Comparison of ENCODE assay signal across 25 cellular contexts in the genomic region with DNA sequence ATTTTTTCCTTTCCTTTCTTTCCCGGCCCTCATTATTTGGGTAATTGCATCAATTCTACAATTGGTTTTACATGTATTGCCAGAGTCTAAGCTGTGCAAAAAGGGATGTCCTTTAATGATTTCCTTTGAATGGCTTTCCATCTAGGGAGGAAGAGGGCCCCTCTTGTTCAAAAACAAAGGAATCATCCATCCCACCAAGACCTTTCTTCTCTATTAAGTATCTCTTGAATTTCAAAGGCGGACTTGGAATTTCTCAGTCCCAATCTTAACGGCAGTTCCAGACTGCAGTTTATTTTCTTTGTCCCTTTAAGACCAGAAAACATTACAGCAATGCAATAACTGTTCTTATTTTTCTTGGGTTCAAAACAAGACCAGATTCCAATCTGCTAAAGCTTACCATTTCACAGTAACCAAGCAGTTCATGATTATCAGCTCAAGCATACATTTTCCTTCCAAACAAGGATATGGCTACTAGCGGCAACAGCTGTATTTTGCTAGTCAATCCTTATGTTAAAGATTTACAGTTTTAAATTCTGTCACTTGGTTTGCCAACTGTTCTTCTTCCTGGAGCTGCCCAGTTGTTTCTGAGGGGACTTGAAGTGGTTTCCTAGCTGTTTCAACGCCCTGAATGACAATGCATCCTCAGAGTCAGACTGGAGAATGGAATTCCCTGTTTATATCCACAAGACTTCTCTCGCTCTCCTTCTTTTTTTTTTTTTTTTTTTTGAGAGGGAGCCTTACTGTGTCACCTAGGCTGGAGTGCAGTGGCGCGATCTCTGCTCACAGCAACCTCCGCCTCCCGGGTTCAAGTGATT.
DNase-seq lines count a peak whose midpoint lies in the region; ATAC-seq, FAIRE-seq and TF ChIP-seq lines count a peak whose summit lies in the region.
"Had no signal": no experiment of that assay in that cellular context is flagged by ENCODE, and none has a peak within 500 bp of the region (broad histone marks: within the 10 kb centered on the region; RNA-seq: fewer than 3 reads in every experiment).

No MANE protein-coding gene starts in this region.

- TF ChIP-seq CTCF in choroid plexus epithelial cell (conservative IDR thresholded peaks at IDR 0.05; ENCODE audit: low read depth, low read length), result no peak
- no peak for TF ChIP-seq CTCF in thoracic aorta (IDR thresholded peaks at IDR 0.05)

- no peaks in the 10 kb centered on the region for H3K9me3 ChIP-seq in HUES64 (ENCODE audit: insufficient read depth, low read depth, low read length)
- no peaks in the 10 kb centered on the region for H3K9me3 ChIP-seq in thoracic aorta
- H3K9me3 ChIP-seq: psoas muscle, testis had no signal

- H4K5ac ChIP-seq in mesendoderm (ENCODE audit: low read length), result peak overlapping the region; percentile 68

- 51% methylated on average over 8 of the region's 10 CpGs for WGBS in HUES64
- no CpG with 5 or more reads among the region's 10 CpGs for WGBS in mesendoderm (ENCODE audit: extremely low coverage, insufficient coverage, low lambda C conversion rate)

- H3K27ac ChIP-seq in HUES64 (ENCODE audit: low read depth, low read length) (peak overlapping the region; percentile 82), mesendoderm (ENCODE audit: low read depth, low read length) (no peak overlapping the region), thoracic aorta (peak overlapping the region; percentile 58 to 62)
- H3K27ac ChIP-seq: psoas muscle, RWPE1, testis had no signal

- H2BK5ac ChIP-seq in mesendoderm (ENCODE audit: low read length), result no peak overlapping the region

- H2BK15ac ChIP-seq in mesendoderm (replicated peaks; ENCODE audit: low read depth), result no peak overlapping the region

- no peak overlapping the region for H3K56ac ChIP-seq in mesendoderm (ENCODE audit: low read length)

- H3K4me1 ChIP-seq in HUES64 (ENCODE audit: insufficient read depth, low read length), result peaks cover 34% of the 10 kb centered on the region
- H3K4me1 ChIP-seq in mesendoderm (ENCODE audit: control insufficient read depth, low read depth, low read length), result peaks cover 8% of the 10 kb centered on the region
- peaks cover 9 to 17% of the 10 kb centered on the region in 2 donors for H3K4me1 ChIP-seq in thoracic aorta (ENCODE audit: control insufficient read depth in 1 of 2, low read depth in 2 of 2)
- H3K4me1 ChIP-seq: psoas muscle, testis had no signal

- H2AK5ac ChIP-seq in mesendoderm (ENCODE audit: low read length), result no peak overlapping the region

- peak; percentile 22 for ATAC-seq in thoracic aorta (ENCODE audit: insufficient number of reproducible peaks, low FRiP score, low read depth)
- ATAC-seq in SK-N-SH treated with all-trans-retinoic acid at 6 μM for 48 hours, result no peak
- ATAC-seq: CD8-positive, alpha-beta T cell; naive thymus-derived CD4-positive, alpha-beta T cell; psoas muscle had no signal

- no peak overlapping the region for H2BK120ac ChIP-seq in mesendoderm (ENCODE audit: low read depth, low read length)

- no peak overlapping the region for H4K8ac ChIP-seq in mesendoderm (ENCODE audit: low read depth, low read length)

- peak overlapping the region; percentile 7; the same call in 1 of the 2 replicates for H3K4me3 ChIP-seq in HUES64 (ENCODE audit: low read length)
- no peak overlapping the region for H3K4me3 ChIP-seq in choroid plexus epithelial cell (ENCODE audit: low read depth, low read length)
- no peak overlapping the region for H3K4me3 ChIP-seq in mesendoderm (ENCODE audit: low read length)
- peak overlapping the region; percentile 69 for H3K4me3 ChIP-seq in thoracic aorta
- H3K4me3 ChIP-seq: lung, psoas muscle, testis had no signal

- no peak overlapping the region for H3K23ac ChIP-seq in mesendoderm (ENCODE audit: low read length)

- no peak overlapping the region for H3K18ac ChIP-seq in mesendoderm (ENCODE audit: low read length)

- H3K4ac ChIP-seq in mesendoderm (ENCODE audit: low read depth, low read length), result no peak overlapping the region

- no peak overlapping the region for H3K4me2 ChIP-seq in mesendoderm (ENCODE audit: low read length)

- no peak for FAIRE-seq in urothelium cell line (lab: Jason Lieb, UNC)
- FAIRE-seq: keratinocyte had no signal

- peak overlapping the region; percentile 69 for H3K9ac ChIP-seq in HUES64 (ENCODE audit: low read depth, low read length)
- H3K9ac ChIP-seq in mesendoderm (ENCODE audit: low read length), result no peak overlapping the region

- no peaks in the 10 kb centered on the region for H3K27me3 ChIP-seq in HUES64 (ENCODE audit: insufficient read depth, low read length)
- H3K27me3 ChIP-seq in mesendoderm (ENCODE audit: insufficient read depth, low read length, poor library complexity), result no peaks in the 10 kb centered on the region
- no peaks in the 10 kb centered on the region for H3K27me3 ChIP-seq in thoracic aorta (replicated peaks; ENCODE audit: insufficient read depth)
- H3K27me3 ChIP-seq: testis had no signal

- H3K79me1 ChIP-seq in mesendoderm (ENCODE audit: low read length), result no peaks in the 10 kb centered on the region

- no peaks in the 10 kb centered on the region for H3K79me2 ChIP-seq in mesendoderm (ENCODE audit: control insufficient read depth, insufficient read depth, low read length)

- H3K36me3 ChIP-seq in HUES64 (ENCODE audit: insufficient read depth, low read length), result no peaks in the 10 kb centered on the region
- no peaks in the 10 kb centered on the region for H3K36me3 ChIP-seq in mesendoderm (ENCODE audit: control insufficient read depth, insufficient read depth, low read length)
- H3K36me3 ChIP-seq in thoracic aorta, result no peaks in the 10 kb centered on the region

- DNase-seq in choroid plexus epithelial cell (ENCODE audit: low read depth), result peak; percentile 56
- DNase-seq in mesendoderm, result peak; percentile 42
- DNase-seq in thoracic aorta (ENCODE audit: low spot score), result no peak
- no peak for DNase-seq in urothelium cell line (ENCODE audit: low spot score)
- no peak for DNase-seq in NCI-H774 (lab: John Stamatoyannopoulos, UW)
- no peak for DNase-seq in HuH-7 (ENCODE audit: low spot score)
- DNase-seq: activated CD4-positive, alpha-beta T cell treated with anti-CD3 and anti-CD28 coated beads for 48 hours; activated effector memory CD4-positive, alpha-beta T cell treated with Interleukin-2 at 50 U/mL for 16 hours; amniotic stem cell; CD8-positive, alpha-beta T cell; DMS79 treated with DMSO at 0.1 percent for 48 hours; HFFc6; KG1; naive thymus-derived CD4-positive, alpha-beta T cell; NCI-H2081; NCI-H510A; psoas muscle; stimulated activated CD4-positive, alpha-beta T cell treated with anti-CD3 and anti-CD28 coated beads, Interleukin-12 subunit alpha, Interleukin-12 subunit beta, amount 100 ng/mL, for 4 hours; SW 1271; testis had no signal

TF ChIP-seq in SK-N-SH treated with all-trans-retinoic acid at 6 μM for 48 hours, 23 proteins besides CTCF, POLR2A, EP300 and RAD21 (continues in another document):
- no peak for TF ChIP-seq CSDC2 (CRISPR knock-in tag; IDR thresholded peaks at IDR 0.05)
- TF ChIP-seq ISL1 (CRISPR knock-in tag; IDR thresholded peaks at IDR 0.05), result no peak
- TF ChIP-seq, protein P1, sequence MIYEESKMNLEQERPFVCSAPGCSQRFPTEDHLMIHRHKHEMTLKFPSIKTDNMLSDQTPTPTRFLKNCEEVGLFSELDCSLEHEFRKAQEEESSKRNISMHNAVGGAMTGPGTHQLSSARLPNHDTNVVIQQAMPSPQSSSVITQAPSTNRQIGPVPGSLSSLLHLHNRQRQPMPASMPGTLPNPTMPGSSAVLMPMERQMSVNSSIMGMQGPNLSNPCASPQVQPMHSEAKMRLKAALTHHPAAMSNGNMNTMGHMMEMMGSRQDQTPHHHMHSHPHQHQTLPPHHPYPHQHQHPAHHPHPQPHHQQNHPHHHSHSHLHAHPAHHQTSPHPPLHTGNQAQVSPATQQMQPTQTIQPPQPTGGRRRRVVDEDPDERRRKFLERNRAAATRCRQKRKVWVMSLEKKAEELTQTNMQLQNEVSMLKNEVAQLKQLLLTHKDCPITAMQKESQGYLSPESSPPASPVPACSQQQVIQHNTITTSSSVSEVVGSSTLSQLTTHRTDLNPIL (CRISPR knock-in tag; IDR thresholded peaks at IDR 0.05; ENCODE audit: low read depth), result no peak
- no peak for TF ChIP-seq ZNF8 (CRISPR knock-in tag; IDR thresholded peaks at IDR 0.05)
- no peak for TF ChIP-seq OSR1 (CRISPR knock-in tag; IDR thresholded peaks at IDR 0.05)
- TF ChIP-seq ZFP30 (CRISPR knock-in tag; IDR thresholded peaks at IDR 0.05), result no peak
- TF ChIP-seq RARB (CRISPR knock-in tag; IDR thresholded peaks at IDR 0.05), result no peak
- TF ChIP-seq, protein P2, sequence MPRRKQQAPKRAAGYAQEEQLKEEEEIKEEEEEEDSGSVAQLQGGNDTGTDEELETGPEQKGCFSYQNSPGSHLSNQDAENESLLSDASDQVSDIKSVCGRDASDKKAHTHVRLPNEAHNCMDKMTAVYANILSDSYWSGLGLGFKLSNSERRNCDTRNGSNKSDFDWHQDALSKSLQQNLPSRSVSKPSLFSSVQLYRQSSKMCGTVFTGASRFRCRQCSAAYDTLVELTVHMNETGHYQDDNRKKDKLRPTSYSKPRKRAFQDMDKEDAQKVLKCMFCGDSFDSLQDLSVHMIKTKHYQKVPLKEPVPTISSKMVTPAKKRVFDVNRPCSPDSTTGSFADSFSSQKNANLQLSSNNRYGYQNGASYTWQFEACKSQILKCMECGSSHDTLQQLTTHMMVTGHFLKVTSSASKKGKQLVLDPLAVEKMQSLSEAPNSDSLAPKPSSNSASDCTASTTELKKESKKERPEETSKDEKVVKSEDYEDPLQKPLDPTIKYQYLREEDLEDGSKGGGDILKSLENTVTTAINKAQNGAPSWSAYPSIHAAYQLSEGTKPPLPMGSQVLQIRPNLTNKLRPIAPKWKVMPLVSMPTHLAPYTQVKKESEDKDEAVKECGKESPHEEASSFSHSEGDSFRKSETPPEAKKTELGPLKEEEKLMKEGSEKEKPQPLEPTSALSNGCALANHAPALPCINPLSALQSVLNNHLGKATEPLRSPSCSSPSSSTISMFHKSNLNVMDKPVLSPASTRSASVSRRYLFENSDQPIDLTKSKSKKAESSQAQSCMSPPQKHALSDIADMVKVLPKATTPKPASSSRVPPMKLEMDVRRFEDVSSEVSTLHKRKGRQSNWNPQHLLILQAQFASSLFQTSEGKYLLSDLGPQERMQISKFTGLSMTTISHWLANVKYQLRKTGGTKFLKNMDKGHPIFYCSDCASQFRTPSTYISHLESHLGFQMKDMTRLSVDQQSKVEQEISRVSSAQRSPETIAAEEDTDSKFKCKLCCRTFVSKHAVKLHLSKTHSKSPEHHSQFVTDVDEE (CRISPR knock-in tag; IDR thresholded peaks at IDR 0.05), result no peak

Comparison
In these comparisons a context has a peak if more than half of its experiments do, and no peak if none do; other contexts are left out.
1. H3K4me3 ChIP-seq: peak in HUES64 (single experiment) and thoracic aorta (single experiment); none in choroid plexus epithelial cell (single experiment) and mesendoderm (single experiment).
2. DNase-seq: peak in choroid plexus epithelial cell (single experiment) and mesendoderm (single experiment); none in thoracic aorta (single experiment), urothelium cell line (single experiment), NCI-H774 (single experiment) and HuH-7 (single experiment).